Comparison of ENCODE assay signal across 1 cellular context in the genomic region with DNA sequence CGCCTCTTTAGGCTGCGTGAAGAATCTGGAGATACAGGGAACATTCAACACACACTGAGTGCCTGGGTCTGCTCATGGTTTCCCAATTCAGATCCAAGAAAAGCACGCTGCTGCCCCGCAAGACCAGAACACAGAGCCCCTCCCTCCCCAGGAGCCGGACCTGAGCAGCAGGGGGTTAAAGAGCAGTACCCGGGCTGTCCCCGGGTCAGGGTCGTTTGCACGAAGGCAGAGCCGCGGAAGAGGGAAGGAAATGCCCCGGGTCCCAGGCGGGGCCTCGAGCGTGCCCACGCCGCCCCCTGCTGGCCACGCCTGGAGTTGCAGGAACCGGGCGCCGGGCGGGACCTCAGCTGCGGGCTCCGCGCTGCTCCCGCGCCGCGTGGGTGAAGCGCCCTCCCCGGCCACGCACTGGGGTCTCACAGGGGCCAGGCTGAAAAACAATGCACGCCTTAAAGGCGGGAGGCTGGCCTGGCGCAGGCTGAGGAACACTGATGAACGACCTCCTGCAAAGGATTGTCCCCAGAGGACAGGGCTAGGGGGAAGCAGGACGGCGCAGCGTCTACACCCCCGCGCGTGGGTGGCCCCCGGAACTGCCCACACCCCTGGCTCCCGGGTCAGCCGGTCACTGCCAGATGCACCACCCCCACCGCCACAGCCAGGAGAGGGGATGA.
A peak's percentile ranks its signal among the peaks of the same experiment; 100 is the strongest.
TF ChIP-seq lines count a peak whose summit lies in the region.

No MANE protein-coding gene starts in this region.

TF ChIP-seq in HCT116, 20 proteins besides CTCF, POLR2A, EP300 and RAD21:
- peak; percentile 82 for TF ChIP-seq EGR1 (IDR thresholded peaks at IDR 0.05; ENCODE audit: low read depth)
- TF ChIP-seq, protein P1, sequence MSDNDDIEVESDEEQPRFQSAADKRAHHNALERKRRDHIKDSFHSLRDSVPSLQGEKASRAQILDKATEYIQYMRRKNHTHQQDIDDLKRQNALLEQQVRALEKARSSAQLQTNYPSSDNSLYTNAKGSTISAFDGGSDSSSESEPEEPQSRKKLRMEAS (IDR thresholded peaks at IDR 0.05) = 0 out of 2 replicates have a peak, but pooled peaks have one; percentile 28
- TF ChIP-seq ZFX (IDR thresholded peaks at IDR 0.05) = no peak
- TF ChIP-seq JUND (IDR thresholded peaks at IDR 0.05) = no peak
